ENCODE assay signal across 13 cellular contexts in genomic region chr2:226963528-226963927, GRCh38.
DNase-seq lines count a peak whose midpoint lies in the region; ATAC-seq, FAIRE-seq and TF ChIP-seq lines count a peak whose summit lies in the region.
"Had no signal": no experiment of that assay in that cellular context is flagged by ENCODE, and none has a peak within 500 bp of the region (broad histone marks: within the 10 kb centered on the region; RNA-seq: fewer than 3 reads in every experiment).

No MANE protein-coding gene starts in this region.

- no peak overlapping the region for H2BK120ac ChIP-seq in H1 (replicated peaks; ENCODE audit: low read depth, low read length)

- no peak overlapping the region for H3K4me2 ChIP-seq in H1 (ENCODE audit: insufficient read depth in 1 of 2, low read depth in 2 of 2, low read length in 2 of 2)

- H3K27me3 ChIP-seq in H1 (replicated peaks in 1 of 4; ENCODE audit: control insufficient read depth in 3 of 4, extremely low read depth in 1 of 4, insufficient read depth in 3 of 4, low read length in 3 of 4) (no peaks in the 10 kb centered on the region), right atrium auricular region (no peaks in the 10 kb centered on the region)

- peaks cover 0 to 4% of the 10 kb centered on the region in 2 experiments; a peak in 2 of 4 replicates for H3K9me3 ChIP-seq in H1 (ENCODE audit: insufficient read depth in 2 of 2, low read depth in 1 of 2, low read length in 1 of 2)
- H3K9me3 ChIP-seq in mesodermal cell (ENCODE audit: control insufficient read depth, low read length) = peaks cover 4% of the 10 kb centered on the region
- peaks cover 0 to 9% of the 10 kb centered on the region in 2 donors for H3K9me3 ChIP-seq in right atrium auricular region

- TF ChIP-seq RAD21 in H1 (IDR thresholded peaks at IDR 0.05 in 1 of 2, conservative IDR thresholded peaks at IDR 0.05 in 1 of 2; ENCODE audit: low read depth in 2 of 2, low read length in 2 of 2) = no peak

- ATAC-seq in sciatic nerve = no peak

- no peak overlapping the region for H3K4ac ChIP-seq in H1 (replicated peaks; ENCODE audit: insufficient read length, low read depth, low read length)

- H2AFZ ChIP-seq in H1 (ENCODE audit: low read length) = no peak overlapping the region

- H3K36me3 ChIP-seq in H1 (ENCODE audit: control insufficient read depth in 2 of 4, insufficient read depth in 4 of 4, low read length in 3 of 4) = no peaks in the 10 kb centered on the region
- H3K36me3 ChIP-seq in mesodermal cell (ENCODE audit: control insufficient read depth, insufficient read depth, low read length) = no peaks in the 10 kb centered on the region
- no peaks in the 10 kb centered on the region for H3K36me3 ChIP-seq in right atrium auricular region

- POLR2A ChIA-PET in H1 (lab: Charles Lee; ENCODE audit: partially characterized antibody) = no interaction called here

- H4K91ac ChIP-seq in H1 (replicated peaks; ENCODE audit: insufficient read length, low read length) = no peak overlapping the region

- no peak overlapping the region for H3K9ac ChIP-seq in H1 (replicated peaks in 1 of 4; ENCODE audit: extremely low read depth in 1 of 4, low read depth in 3 of 4, low read length in 3 of 4)

- TF ChIP-seq EP300 in H1 (IDR thresholded peaks at IDR 0.05; ENCODE audit: borderline replicate concordance in 1 of 2, low read depth in 2 of 2, low read length in 2 of 2) = no peak

- no peak overlapping the region for H3K56ac ChIP-seq in H1 (replicated peaks; ENCODE audit: insufficient read length, low read depth, low read length)

- H4K20me1 ChIP-seq in H1 (replicated peaks in 1 of 2; ENCODE audit: control insufficient read depth in 1 of 2, insufficient read depth in 2 of 2, low read length in 2 of 2) = no peaks in the 10 kb centered on the region

- H3K4me3 ChIP-seq in H1 (ENCODE audit: extremely low read depth in 1 of 4, insufficient read depth in 2 of 4, low read depth in 3 of 4, low read length in 4 of 4) = no peak overlapping the region
- H3K4me3 ChIP-seq in mesodermal cell (ENCODE audit: extremely low read depth, insufficient read depth, low read length, poor library complexity, severe bottlenecking) = no peak overlapping the region
- no peak overlapping the region for H3K4me3 ChIP-seq in right atrium auricular region

- no peak overlapping the region for H4K8ac ChIP-seq in H1 (ENCODE audit: extremely low read depth, insufficient read depth, low read length)

- no peak overlapping the region for H2BK5ac ChIP-seq in H1 (ENCODE audit: low read depth, low read length)

- DNase-seq in Caki2 (ENCODE audit: low read depth) = peak; percentile 86
- DNase-seq in NCI-H226 = peak; percentile 84
- no peak for DNase-seq in H1 (ENCODE audit: low read depth in 1 of 2, low spot score in 2 of 2)
- DNase-seq in right atrium auricular region (ENCODE audit: low spot score) = no peak
- no peak for DNase-seq in sciatic nerve (ENCODE audit: low spot score)
- DNase-seq in NCI-H345 (lab: John Stamatoyannopoulos, UW) = no peak
- no peak for DNase-seq in GM13976 (ENCODE audit: low spot score)
- DNase-seq: activated CD8-positive, alpha-beta memory T cell treated with anti-CD3 and anti-CD28 coated beads, Interleukin-2, amount 50 U/mL, for 48 hours; activated naive CD8-positive, alpha-beta T cell treated with anti-CD3 and anti-CD28 coated beads, Interleukin-2, amount 10 ng/mL, durations not matched to agents 7 days and 5 days; CD4-positive, CD25-positive, alpha-beta regulatory T cell; MM.1S; nucleus accumbens had no signal

- H2AK5ac ChIP-seq in H1 (ENCODE audit: low read depth, low read length) = no peak overlapping the region

- H4K5ac ChIP-seq in H1 (ENCODE audit: insufficient read length, low read depth, low read length) = no peak overlapping the region

- CTCF ChIA-PET in H1 (lab: Charles Lee; ENCODE audit: partially characterized antibody) = interaction anchor here (1.4 to 1.5 kb wide), 2 partner anchors 12 to 153 kb away, joined by 3 read pairs; no protein-coding TSS in a partner anchor

- intact Hi-C loops in sciatic nerve (cut with DNase I) = no loop called here

- no peak overlapping the region for H3K14ac ChIP-seq in H1 (ENCODE audit: insufficient read length)

- H3K23ac ChIP-seq in H1 (ENCODE audit: insufficient read length) = no peak overlapping the region

- no peak for FAIRE-seq in H1 (lab: Jason Lieb, UNC)

- no peak for TF ChIP-seq POLR2A in H1 (IDR thresholded peaks at IDR 0.05; ENCODE audit: control extremely low read depth in 1 of 2, low read depth in 2 of 2, low read length in 2 of 2)

- H3K4me1 ChIP-seq in H1 (replicated peaks in 1 of 4; ENCODE audit: control insufficient read depth in 3 of 4, insufficient read depth in 4 of 4, low read length in 3 of 4) (peaks cover 0 to 6% (median 0%) of the 10 kb centered on the region in 4 experiments; a peak in 2 of 7 replicates), mesodermal cell (ENCODE audit: control insufficient read depth, insufficient read depth, low read length, poor library complexity, severe bottlenecking) (peaks cover 14% of the 10 kb centered on the region), right atrium auricular region (no peaks in the 10 kb centered on the region)

- H3K27ac ChIP-seq in H1 (ENCODE audit: low read depth, low read length) (no peak overlapping the region), mesodermal cell (ENCODE audit: low read depth, low read length, severe bottlenecking) (peak overlapping the region; percentile 30), right atrium auricular region (no peak overlapping the region)

- in situ Hi-C loops in Caki2 (cut with HindIII; ENCODE audit: low pct_unique_long_range_greater_than_20kb, low sequenced_read_pairs) (no loop called here), GM13976 (cut with MboI; ENCODE audit: low sequenced_read_pairs, unreplicated experiment) (no loop called here)

- no peak overlapping the region for H3K18ac ChIP-seq in H1 (ENCODE audit: extremely low read depth, low read length)

- H3K79me1 ChIP-seq in H1 (ENCODE audit: low read depth, low read length) = no peaks in the 10 kb centered on the region

- no peak for TF ChIP-seq CTCF in H1 (IDR thresholded peaks at IDR 0.05; ENCODE audit: control extremely low read depth in 1 of 3, insufficient read depth in 1 of 3, low read depth in 1 of 3, low read length in 3 of 3)
- TF ChIP-seq CTCF in right atrium auricular region (IDR thresholded peaks at IDR 0.05) = no peak
- no peak for TF ChIP-seq CTCF in GM13976 (IDR thresholded peaks at IDR 0.05; ENCODE audit: borderline replicate concordance, control extremely low read depth, extremely low read depth, insufficient read depth, missing control alignments)

- no peak overlapping the region for H2BK20ac ChIP-seq in H1 (ENCODE audit: low read length)

- H3K23me2 ChIP-seq in H1 (ENCODE audit: low read depth, low read length) = no peaks in the 10 kb centered on the region

- no peak overlapping the region for H2BK15ac ChIP-seq in H1 (ENCODE audit: low read length)

- H3K79me2 ChIP-seq in H1 (ENCODE audit: control insufficient read depth in 1 of 2, insufficient read depth in 2 of 2, low read length in 2 of 2) = no peaks in the 10 kb centered on the region

- 71% methylated on average over 1 of the region's 1 CpG; no CpG with 5 or more reads in 1 of the 2 experiments for WGBS in H1 (ENCODE audit: extremely low coverage in 1 of 2, insufficient coverage in 1 of 2, insufficient read length in 1 of 2, insufficient replicate concordance in 2 of 2, low coverage in 1 of 2, low lambda C conversion rate in 2 of 2, missing lambda C conversion rate in 1 of 2), 2 experiments
- 20 to 25% methylated on average over 1 of the region's 1 CpG for WGBS in mesodermal cell (ENCODE audit: insufficient coverage in 2 of 2), 2 experiments

- no peak overlapping the region for H2BK12ac ChIP-seq in H1 (ENCODE audit: low read depth, low read length)

TF ChIP-seq in H1, 55 proteins besides CTCF, POLR2A, EP300 and RAD21:
- TF ChIP-seq NANOG (IDR thresholded peaks at IDR 0.05; ENCODE audit: insufficient read depth, low read depth, low read length, poor library complexity, severe bottlenecking) (no peak), KDM4A (IDR thresholded peaks at IDR 0.05; ENCODE audit: low read depth, low read length, severe bottlenecking) (no peak), JUND (IDR thresholded peaks at IDR 0.05; ENCODE audit: low read length) (no peak), BACH1 (IDR thresholded peaks at IDR 0.05; ENCODE audit: low read length) (peak; percentile 70), MAFK (IDR thresholded peaks at IDR 0.05; ENCODE audit: low read depth, low read length) (0 out of 2 replicates have a peak, but pooled peaks have one; percentile 34), RNF2 (IDR thresholded peaks at IDR 0.05; ENCODE audit: borderline replicate concordance, low read depth, low read length, missing control alignments, poor library complexity, severe bottlenecking) (no peak), SP1 (IDR thresholded peaks at IDR 0.05; ENCODE audit: low read depth, low read length) (no peak), TCF12 (IDR thresholded peaks at IDR 0.05; ENCODE audit: low read depth, low read length) (no peak), CHD1 (IDR thresholded peaks at IDR 0.05; ENCODE audit: low read depth, low read length) (no peak)

Comparison
In these comparisons a context has a peak if more than half of its experiments do, and no peak if none do; other contexts are left out.
1. DNase-seq: peak in Caki2 (single experiment) and NCI-H226 (single experiment); none in H1 (0 of 2), right atrium auricular region (single experiment), sciatic nerve (single experiment), NCI-H345 (single experiment) and GM13976 (single experiment).